ENCODE assay signal across 1 cellular context in the genomic region with DNA sequence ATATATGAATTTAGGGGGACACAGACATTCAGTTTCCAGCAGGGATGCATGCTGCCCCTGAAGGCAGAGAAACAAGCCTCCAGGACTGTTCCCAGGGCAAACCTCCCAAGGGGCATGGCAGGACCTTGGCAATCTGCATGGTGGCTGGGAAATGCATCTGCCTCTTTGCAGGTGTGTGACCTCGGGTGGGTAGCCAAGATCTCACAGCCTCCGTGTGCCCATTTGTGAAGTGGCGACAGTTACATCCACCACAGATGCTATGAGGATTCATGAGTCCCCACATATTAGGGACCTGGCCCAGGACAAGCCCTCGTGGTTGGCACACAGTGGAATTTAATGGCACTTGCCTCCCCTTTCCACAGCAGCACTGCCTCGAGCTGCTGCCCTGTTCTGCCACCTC.
TF ChIP-seq lines count a peak whose summit lies in the region.

No MANE protein-coding gene starts in this region.

TF ChIP-seq in HCT116, 20 proteins besides CTCF, POLR2A, EP300 and RAD21 (continued from another document):
- TF ChIP-seq, protein P1, sequence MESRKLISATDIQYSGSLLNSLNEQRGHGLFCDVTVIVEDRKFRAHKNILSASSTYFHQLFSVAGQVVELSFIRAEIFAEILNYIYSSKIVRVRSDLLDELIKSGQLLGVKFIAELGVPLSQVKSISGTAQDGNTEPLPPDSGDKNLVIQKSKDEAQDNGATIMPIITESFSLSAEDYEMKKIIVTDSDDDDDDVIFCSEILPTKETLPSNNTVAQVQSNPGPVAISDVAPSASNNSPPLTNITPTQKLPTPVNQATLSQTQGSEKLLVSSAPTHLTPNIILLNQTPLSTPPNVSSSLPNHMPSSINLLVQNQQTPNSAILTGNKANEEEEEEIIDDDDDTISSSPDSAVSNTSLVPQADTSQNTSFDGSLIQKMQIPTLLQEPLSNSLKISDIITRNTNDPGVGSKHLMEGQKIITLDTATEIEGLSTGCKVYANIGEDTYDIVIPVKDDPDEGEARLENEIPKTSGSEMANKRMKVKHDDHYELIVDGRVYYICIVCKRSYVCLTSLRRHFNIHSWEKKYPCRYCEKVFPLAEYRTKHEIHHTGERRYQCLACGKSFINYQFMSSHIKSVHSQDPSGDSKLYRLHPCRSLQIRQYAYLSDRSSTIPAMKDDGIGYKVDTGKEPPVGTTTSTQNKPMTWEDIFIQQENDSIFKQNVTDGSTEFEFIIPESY (IDR thresholded peaks at IDR 0.05; ENCODE audit: extremely low read depth, insufficient replicate concordance, low read length): no peak
- TF ChIP-seq EGR1 (IDR thresholded peaks at IDR 0.05; ENCODE audit: low read depth) (no peak), CEBPB (IDR thresholded peaks at IDR 0.05; ENCODE audit: low read depth) (no peak), POLR2AphosphoS5 (IDR thresholded peaks at IDR 0.05; ENCODE audit: low read depth, low read length) (no peak), SP1 (IDR thresholded peaks at IDR 0.05; ENCODE audit: low read depth) (no peak), TCF7L2 (IDR thresholded peaks at IDR 0.05; ENCODE audit: borderline replicate concordance, extremely low read depth, insufficient read depth, insufficient read length) (no peak), JUND (IDR thresholded peaks at IDR 0.05) (no peak), CBX3 (IDR thresholded peaks at IDR 0.05; ENCODE audit: low read depth) (no peak)
